ENCODE assay signal across 16 cellular contexts in the genomic region with DNA sequence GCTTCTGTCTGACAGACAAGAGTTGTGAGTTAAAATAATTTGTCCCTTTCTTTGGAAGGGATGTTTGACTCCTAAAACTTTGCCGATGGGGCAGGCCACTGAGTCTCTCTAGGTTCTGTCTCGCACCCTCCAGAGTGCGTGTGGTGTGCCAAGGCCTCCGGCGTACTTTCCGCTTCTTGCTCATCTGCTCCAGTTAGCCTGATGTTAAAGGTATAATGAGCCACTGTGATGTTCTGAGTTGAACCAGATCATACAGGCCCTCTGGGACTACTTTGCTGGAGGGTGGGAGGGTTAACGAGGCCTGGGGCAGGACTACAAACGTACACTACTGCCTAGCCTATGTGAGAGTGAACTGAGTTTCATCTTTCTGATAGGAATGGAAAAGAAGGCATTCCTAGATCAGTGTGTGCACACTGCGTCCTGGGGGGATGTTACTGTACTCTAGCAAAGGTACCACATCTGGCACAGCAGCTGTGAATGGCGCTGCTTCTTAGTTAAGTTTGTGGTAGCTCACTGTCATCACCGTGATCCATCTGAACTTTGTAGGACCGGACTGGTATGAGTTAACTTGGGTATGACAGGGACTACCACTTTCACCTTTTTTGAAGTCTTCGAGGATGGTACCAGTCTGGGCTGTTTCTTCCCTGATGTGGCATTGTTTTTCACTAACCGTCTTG.
"Had no signal": no experiment of that assay in that cellular context is flagged by ENCODE, and none has a peak within 500 bp of the region (broad histone marks: within the 10 kb centered on the region; RNA-seq: fewer than 3 reads in every experiment).

No MANE protein-coding gene starts in this region.

- DNase-seq: activated CD4-positive, alpha-beta memory T cell treated with anti-CD3 and anti-CD28 coated beads for 36 hours; activated CD4-positive, alpha-beta T cell treated with anti-CD3 and anti-CD28 coated beads for 1 hour; activated naive CD4-positive, alpha-beta T cell; effector memory CD8-positive, alpha-beta T cell; heart right ventricle; left cardiac atrium; lower lobe of right lung; naive B cell; stimulated activated CD4-positive, alpha-beta T cell treated with anti-CD3 and anti-CD28 coated beads, Interleukin-2, amount 100 ng/mL, for 48 hours; stimulated activated naive CD4-positive, alpha-beta T cell had no signal

- H3K27ac ChIP-seq: ascending aorta, breast epithelium, gastroesophageal sphincter, heart right ventricle, lower lobe of right lung, parathyroid adenoma, tibial nerve had no signal

- H3K27ac Mint-ChIP-seq: activated CD4-positive, alpha-beta memory T cell treated with anti-CD3 and anti-CD28 coated beads for 36 hours; activated T-helper 1 cell treated with anti-CD3 and anti-CD28 coated beads, Interleukin-12 subunit alpha, Interleukin-12 subunit beta, Interleukin-2, Interleukin-4 antibody, amounts not matched to agents 30 ng/mL and 10 ng/mL and 1 ng/mL, durations not matched to agents 14 hours and 24 hours and 36 hours; effector memory CD8-positive, alpha-beta T cell; naive B cell had no signal

- H3K36me3 ChIP-seq: ascending aorta, breast epithelium, gastroesophageal sphincter, heart right ventricle, lower lobe of right lung, tibial nerve had no signal

- ATAC-seq: effector memory CD8-positive, alpha-beta T cell; gastroesophageal sphincter; heart right ventricle; left cardiac atrium; lower lobe of right lung had no signal

- H3K9me3 ChIP-seq: ascending aorta, breast epithelium, gastroesophageal sphincter, lower lobe of right lung had no signal

- H3K27me3 ChIP-seq: ascending aorta, breast epithelium, gastroesophageal sphincter, heart right ventricle, tibial nerve had no signal

- H3K4me1 ChIP-seq: ascending aorta, breast epithelium, gastroesophageal sphincter, parathyroid adenoma, tibial nerve had no signal

- H3K27me3 Mint-ChIP-seq: activated CD4-positive, alpha-beta memory T cell treated with anti-CD3 and anti-CD28 coated beads for 36 hours; effector memory CD8-positive, alpha-beta T cell; naive B cell had no signal

- H3K9ac ChIP-seq: parathyroid adenoma had no signal

- H3K9me3 Mint-ChIP-seq: effector memory CD8-positive, alpha-beta T cell had no signal

- H3K4me3 ChIP-seq: ascending aorta, breast epithelium, gastroesophageal sphincter, heart right ventricle, lower lobe of right lung, tibial nerve had no signal

- H3K4me3 Mint-ChIP-seq: activated CD4-positive, alpha-beta memory T cell treated with anti-CD3 and anti-CD28 coated beads for 36 hours; activated T-helper 1 cell treated with anti-CD3 and anti-CD28 coated beads, Interleukin-12 subunit alpha, Interleukin-12 subunit beta, Interleukin-2, Interleukin-4 antibody, amounts not matched to agents 30 ng/mL and 10 ng/mL and 1 ng/mL, durations not matched to agents 14 hours and 24 hours and 36 hours; effector memory CD8-positive, alpha-beta T cell; naive B cell had no signal
